ENCODE assay signal across 8 cellular contexts in the genomic region with DNA sequence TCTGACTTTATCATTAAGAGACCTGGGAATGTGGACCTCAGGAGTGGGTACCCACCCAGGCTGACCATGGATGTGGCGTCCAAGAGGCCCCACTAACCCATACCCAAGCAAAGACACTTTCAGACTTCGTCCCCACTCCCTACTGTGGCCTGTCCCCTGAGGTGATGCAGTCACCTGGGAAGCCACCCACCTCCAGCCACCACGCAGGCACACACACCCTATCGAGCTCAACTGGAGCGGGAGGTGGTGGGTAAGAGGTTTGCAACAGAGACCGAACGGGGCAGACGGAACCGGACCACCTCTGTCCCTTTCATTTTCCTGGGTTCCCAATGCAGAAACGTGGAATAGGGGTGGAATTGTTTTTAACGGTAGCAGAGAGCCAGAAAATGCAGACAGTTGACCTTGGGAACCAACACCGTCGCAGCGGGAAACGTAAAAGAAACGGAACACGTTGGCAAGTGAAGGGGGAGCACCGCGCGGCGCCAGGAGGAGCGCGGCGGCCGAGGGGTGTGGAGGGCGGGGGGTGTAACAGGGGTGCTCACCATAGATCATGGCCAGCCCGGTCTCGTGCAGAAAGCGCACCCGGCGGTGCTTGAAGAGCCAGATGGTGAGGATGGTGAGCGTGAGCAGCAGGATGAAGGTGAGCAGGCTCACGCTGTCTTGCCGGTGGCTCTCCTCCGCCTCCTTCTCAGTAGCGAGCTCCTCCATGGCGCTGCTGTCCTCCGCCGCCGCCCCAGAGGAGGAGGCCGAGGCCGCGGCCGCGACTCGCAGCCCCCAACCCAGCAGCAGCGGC. TPM values are rescaled to one million over a fixed set of nuclear protein-coding genes. Genes with fewer than 3 reads are reported as not detected.
DNase-seq lines count a peak whose midpoint lies in the region; ATAC-seq, FAIRE-seq and TF ChIP-seq lines count a peak whose summit lies in the region.

No MANE protein-coding gene starts in this region.

- H3K9me2 ChIP-seq in GM23338 (ENCODE audit: insufficient read depth) = no peaks in the 10 kb centered on the region

- peaks cover 39% of the 10 kb centered on the region for H3K4me1 Mint-ChIP-seq in GM23338
- peaks cover 29% of the 10 kb centered on the region for H3K4me1 Mint-ChIP-seq in activated T-helper 2 cell treated with anti-CD3 and anti-CD28 coated beads, Interferon-gamma antibody, Interleukin-2, Interleukin-4, amounts not matched to agents 10 μg/mL and 5 μg/mL and 100 μg/mL, durations not matched to agents 14 hours and 24 hours and 36 hours (ENCODE audit: low read depth)

- H3K27ac ChIP-seq in GM23338 (ENCODE audit: low read depth) (no peak overlapping the region), heart right ventricle (no peak overlapping the region), gastrocnemius medialis (peak overlapping the region; percentile 61 to 79 (median 68))

- H3K4me1 ChIP-seq in ES-I3 (ENCODE audit: insufficient read depth, low read length) = peaks cover 16% of the 10 kb centered on the region; the same call in 1 of the 2 replicates
- H3K4me1 ChIP-seq in GM23338 (ENCODE audit: insufficient read depth) = peaks cover 13% of the 10 kb centered on the region
- peaks cover 0 to 7% (median 0%) of the 10 kb centered on the region in 9 donors for H3K4me1 ChIP-seq in heart right ventricle
- H3K4me1 ChIP-seq in gastrocnemius medialis = peaks cover 0 to 4% of the 10 kb centered on the region in 2 donors

- no peaks in the 10 kb centered on the region; the same call in 1 of the 2 replicates for H4K20me1 ChIP-seq in GM23338 (replicated peaks; ENCODE audit: insufficient read depth)

- ATAC-seq in GM23338 (peak; percentile 12), heart right ventricle (peak in 3 of 8 donors; percentile 20 to 33 (median 23)), gastrocnemius medialis (peak; percentile 57 to 59)

- H3K27me3 ChIP-seq in GM23338 (ENCODE audit: insufficient read depth) = no peaks in the 10 kb centered on the region
- peaks cover 0 to 32% (median 0%) of the 10 kb centered on the region in 7 donors for H3K27me3 ChIP-seq in heart right ventricle
- no peaks in the 10 kb centered on the region for H3K27me3 ChIP-seq in gastrocnemius medialis

- peak overlapping the region; percentile 85 for H3K4me2 ChIP-seq in GM23338

- peaks cover 6% of the 10 kb centered on the region for H3K9me3 Mint-ChIP-seq in GM23338
- H3K9me3 Mint-ChIP-seq in activated T-helper 2 cell treated with anti-CD3 and anti-CD28 coated beads, Interferon-gamma antibody, Interleukin-2, Interleukin-4, amounts not matched to agents 10 μg/mL and 5 μg/mL and 100 μg/mL, durations not matched to agents 14 hours and 24 hours and 36 hours = no peaks in the 10 kb centered on the region

- TF ChIP-seq CTCF in GM23338 (conservative IDR thresholded peaks at IDR 0.05; ENCODE audit: low read depth in 2 of 2) = no peak
- TF ChIP-seq CTCF in heart right ventricle (IDR thresholded peaks at IDR 0.05) = no peak
- TF ChIP-seq CTCF in gastrocnemius medialis (IDR thresholded peaks at IDR 0.05 in 4 of 5, conservative IDR thresholded peaks at IDR 0.05 in 1 of 5) = no peak

- peaks cover 38% of the 10 kb centered on the region for H3K79me2 ChIP-seq in GM23338 (replicated peaks; ENCODE audit: insufficient read depth)

- H3K36me3 ChIP-seq in ES-I3 (ENCODE audit: insufficient read depth, low read length) = no peaks in the 10 kb centered on the region
- no peaks in the 10 kb centered on the region for H3K36me3 ChIP-seq in GM23338 (ENCODE audit: insufficient read depth)
- no peaks in the 10 kb centered on the region for H3K36me3 ChIP-seq in heart right ventricle
- H3K36me3 ChIP-seq in gastrocnemius medialis = no peaks in the 10 kb centered on the region

- DNase-seq in GM23338 (ENCODE audit: low spot score) (peak; percentile 18), NCI-H146 (lab: John Stamatoyannopoulos, UW) (peak; percentile 42), heart right ventricle (peak in 1 of 2 donors; percentile 8), gastrocnemius medialis (no peak), NCI-H446 treated with DMSO at 0.1 percent for 48 hours (lab: John Stamatoyannopoulos, UW) (no peak), HTR-8/SVneo (ENCODE audit: insufficient read length, low spot score) (no peak)
- DNase-seq in activated T-helper 2 cell treated with anti-CD3 and anti-CD28 coated beads, Interferon-gamma antibody, Interleukin-2, Interleukin-4, amounts not matched to agents 10 μg/mL and 5 μg/mL and 100 μg/mL, durations not matched to agents 14 hours and 24 hours and 36 hours (ENCODE audit: low spot score) = peak; percentile 8

- FAIRE-seq in HTR-8/SVneo (lab: Jason Lieb, UNC) = no peak

- no peaks in the 10 kb centered on the region; the same call in 2 of the 3 replicates for H3K36me3 Mint-ChIP-seq in GM23338 (ENCODE audit: low read depth)
- peaks cover 26% of the 10 kb centered on the region for H3K36me3 Mint-ChIP-seq in activated T-helper 2 cell treated with anti-CD3 and anti-CD28 coated beads, Interferon-gamma antibody, Interleukin-2, Interleukin-4, amounts not matched to agents 10 μg/mL and 5 μg/mL and 100 μg/mL, durations not matched to agents 14 hours and 24 hours and 36 hours (ENCODE audit: low read depth)

- H3K9ac ChIP-seq in ES-I3 (ENCODE audit: low read depth, low read length) = peak overlapping the region; percentile 59

- no peak overlapping the region for H2AFZ ChIP-seq in GM23338

- H3K9me3 ChIP-seq in ES-I3 (ENCODE audit: control insufficient read depth, insufficient read depth, low read length) = no peaks in the 10 kb centered on the region
- H3K9me3 ChIP-seq in heart right ventricle = peaks cover 0 to 9% (median 0%) of the 10 kb centered on the region in 11 donors
- no peaks in the 10 kb centered on the region for H3K9me3 ChIP-seq in gastrocnemius medialis

- H3F3A ChIP-seq in GM23338 (replicated peaks; ENCODE audit: low read depth) = no peaks in the 10 kb centered on the region

- TF ChIP-seq POLR2A in gastrocnemius medialis (IDR thresholded peaks at IDR 0.05) = no peak

- 14 to 21% methylated on average over 21 to 44 of the region's 47 CpGs for WGBS in heart right ventricle, 2 donors

- peak overlapping the region; percentile 89 for H3K4me3 Mint-ChIP-seq in GM23338
- H3K4me3 Mint-ChIP-seq in activated T-helper 2 cell treated with anti-CD3 and anti-CD28 coated beads, Interferon-gamma antibody, Interleukin-2, Interleukin-4, amounts not matched to agents 10 μg/mL and 5 μg/mL and 100 μg/mL, durations not matched to agents 14 hours and 24 hours and 36 hours (ENCODE audit: low read depth) = peak overlapping the region; percentile 98

- H3K27ac Mint-ChIP-seq in GM23338 = no peak overlapping the region
- H3K27ac Mint-ChIP-seq in activated T-helper 2 cell treated with anti-CD3 and anti-CD28 coated beads, Interferon-gamma antibody, Interleukin-2, Interleukin-4, amounts not matched to agents 10 μg/mL and 5 μg/mL and 100 μg/mL, durations not matched to agents 14 hours and 24 hours and 36 hours = peak overlapping the region; percentile 94

- intact Hi-C loops in activated T-helper 2 cell treated with anti-CD3 and anti-CD28 coated beads, Interferon-gamma antibody, Interleukin-2, Interleukin-4, amounts not matched to agents 10 μg/mL and 5 μg/mL and 100 μg/mL, durations not matched to agents 14 hours and 24 hours and 36 hours (cut with micrococcal nuclease) = loop anchor here (2.0 kb wide), 2 partner anchors 44 to 78 kb away; a partner anchor contains a TSS
- intact Hi-C loops in heart right ventricle (cut with DNase I) = loop anchor here in 7 of 10 donors (2.0 to 10.0 kb wide), 6 partner anchors 34 to 334 kb away; no protein-coding TSS in a partner anchor
- intact Hi-C loops in gastrocnemius medialis (cut with DNase I; ENCODE audit: low total_unique reads) = loop anchor here (5.0 kb wide), 1 partner anchor 334 kb away; no protein-coding TSS in a partner anchor

- in situ Hi-C loops in gastrocnemius medialis (cut with MboI; ENCODE audit: low sequenced_read_pairs in 4 of 4) = loop anchor here in 2 of 4 donors (25.0 kb wide), 1 partner anchor 279 kb away; no protein-coding TSS in a partner anchor

- H3K4me3 ChIP-seq in GM23338 (peak overlapping the region; percentile 68), heart right ventricle (peak overlapping the region in 9 of 10 donors; percentile 34 to 56 (median 53)), gastrocnemius medialis (peak overlapping the region; percentile 51 to 61 (median 58))

- H3K27me3 Mint-ChIP-seq in GM23338 (ENCODE audit: insufficient read depth, low read depth, poor library complexity) = peaks cover 4% of the 10 kb centered on the region
- no peaks in the 10 kb centered on the region for H3K27me3 Mint-ChIP-seq in activated T-helper 2 cell treated with anti-CD3 and anti-CD28 coated beads, Interferon-gamma antibody, Interleukin-2, Interleukin-4, amounts not matched to agents 10 μg/mL and 5 μg/mL and 100 μg/mL, durations not matched to agents 14 hours and 24 hours and 36 hours (ENCODE audit: low read depth)

TF ChIP-seq in GM23338, 12 proteins besides CTCF, POLR2A, EP300 and RAD21 (continues in another document):
- TF ChIP-seq EZH2 (IDR thresholded peaks at IDR 0.05; ENCODE audit: low read depth, unreplicated experiment) (no peak), EZH2phosphoT487 (IDR thresholded peaks at IDR 0.05; ENCODE audit: unreplicated experiment) (no peak), STAT1 (IDR thresholded peaks at IDR 0.05; ENCODE audit: unreplicated experiment) (no peak), ZNF331 (CRISPR knock-in tag; IDR thresholded peaks at IDR 0.05; ENCODE audit: low read depth) (no peak), ZNF114 (CRISPR knock-in tag; IDR thresholded peaks at IDR 0.05) (no peak), POLR2AphosphoS5 (IDR thresholded peaks at IDR 0.05; ENCODE audit: low read depth) (no peak), CREB1 (CRISPR knock-in tag; IDR thresholded peaks at IDR 0.05; ENCODE audit: low read depth) (no peak)
- TF ChIP-seq, protein P1, sequence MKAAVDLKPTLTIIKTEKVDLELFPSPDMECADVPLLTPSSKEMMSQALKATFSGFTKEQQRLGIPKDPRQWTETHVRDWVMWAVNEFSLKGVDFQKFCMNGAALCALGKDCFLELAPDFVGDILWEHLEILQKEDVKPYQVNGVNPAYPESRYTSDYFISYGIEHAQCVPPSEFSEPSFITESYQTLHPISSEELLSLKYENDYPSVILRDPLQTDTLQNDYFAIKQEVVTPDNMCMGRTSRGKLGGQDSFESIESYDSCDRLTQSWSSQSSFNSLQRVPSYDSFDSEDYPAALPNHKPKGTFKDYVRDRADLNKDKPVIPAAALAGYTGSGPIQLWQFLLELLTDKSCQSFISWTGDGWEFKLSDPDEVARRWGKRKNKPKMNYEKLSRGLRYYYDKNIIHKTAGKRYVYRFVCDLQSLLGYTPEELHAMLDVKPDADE (IDR thresholded peaks at IDR 0.05) = no peak

RNA-seq across cellular contexts. Expression of a gene that starts 0.6 kb away (rescaled TPM):
- total RNA-seq in GM23338 (2014; rRNA removed; shearing (Covaris generic)) = 11.0 and 15.4 TPM in 2 replicates
- polyA plus RNA-seq in GM23338 (2016; fragmentation: Nextera tagmentation; extraction: Ambion mirVana) = 2.5 TPM in 2 replicates
- total RNA-seq in activated T-helper 2 cell treated with anti-CD3 and anti-CD28 coated beads, Interferon-gamma antibody, Interleukin-2, Interleukin-4, amounts not matched to agents 10 μg/mL and 5 μg/mL and 100 μg/mL, durations not matched to agents 14 hours and 24 hours and 36 hours = 42.5 and 44.2 TPM in 2 replicates
- total RNA-seq in heart right ventricle = 1 to 10 TPM in 9 of 10 donors, under 1 TPM in 1; 0.71 to 7.5 (median 2.2) TPM
- polyA plus RNA-seq in heart right ventricle = under 1 TPM; 0.43 to 0.59 TPM
- total RNA-seq in gastrocnemius medialis = 10 to 100 TPM; 13.3 to 27.4 (median 20.0) TPM

Comparison
In these comparisons a context has a peak if more than half of its experiments do, and no peak if none do; other contexts are left out.
1. DNase-seq: peak in GM23338 (single experiment), NCI-H146 (single experiment) and activated T-helper 2 cell treated with anti-CD3 and anti-CD28 coated beads, Interferon-gamma antibody, Interleukin-2, Interleukin-4, amounts not matched to agents 10 μg/mL and 5 μg/mL and 100 μg/mL, durations not matched to agents 14 hours and 24 hours and 36 hours (single experiment); none in gastrocnemius medialis (0 of 2), NCI-H446 treated with DMSO at 0.1 percent for 48 hours (single experiment) and HTR-8/SVneo (single experiment).
2. H3K27ac ChIP-seq: peak in gastrocnemius medialis (4 of 4); none in GM23338 (single experiment) and heart right ventricle (0 of 10).
3. Peak in every context shown above with its lines, with median percentiles within 50 percentile points of each other: H3K4me3 ChIP-seq.